ENCODE assay signal across 8 cellular contexts in the genomic region with DNA sequence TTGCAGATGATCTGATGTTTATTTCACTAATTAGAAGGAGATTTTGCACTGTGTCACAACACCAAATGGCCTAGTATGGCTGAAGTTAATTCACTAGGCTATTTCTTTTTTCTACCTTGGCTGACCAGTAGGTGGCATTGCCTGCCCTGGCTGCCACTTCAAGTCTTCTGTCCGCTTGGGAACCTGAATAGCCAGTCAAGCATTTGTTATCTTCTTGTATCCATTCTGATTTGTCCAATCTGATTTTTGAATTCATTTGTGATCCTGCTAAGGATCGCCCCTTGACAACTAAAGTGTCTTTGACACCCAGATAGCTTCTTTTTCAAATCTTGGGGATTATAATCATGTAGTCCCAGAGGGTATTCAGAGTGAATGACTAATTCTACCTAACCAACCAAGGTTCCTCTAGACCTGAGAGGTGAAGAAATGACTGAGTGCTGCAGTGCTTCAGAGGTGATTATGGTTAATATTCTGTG.
DNase-seq lines count a peak whose midpoint lies in the region; ATAC-seq and TF ChIP-seq lines count a peak whose summit lies in the region.

No MANE protein-coding gene starts in this region.

- no peaks in the 10 kb centered on the region for H3K36me3 Mint-ChIP-seq in activated B cell treated with CpG ODN at 0.5 μM for 24 hours (ENCODE audit: low read depth)

- H3K27ac Mint-ChIP-seq in activated B cell treated with CpG ODN at 0.5 μM for 24 hours: no peak overlapping the region

- H3K4me3 Mint-ChIP-seq in activated B cell treated with CpG ODN at 0.5 μM for 24 hours: no peak overlapping the region

- H3K27me3 Mint-ChIP-seq in activated B cell treated with CpG ODN at 0.5 μM for 24 hours: peaks cover 9% of the 10 kb centered on the region

- H3K4me3 ChIP-seq in neural cell (ENCODE audit: low read length): no peak overlapping the region

- peak; percentile 60 for ATAC-seq in HG03103 (IDR thresholded peaks at IDR 0.05; ENCODE audit: low read depth, unreplicated experiment)
- ATAC-seq in activated B cell treated with CpG ODN at 0.5 μM for 24 hours (ENCODE audit: low read depth): peak; percentile 67

- no peaks in the 10 kb centered on the region for H3K79me2 ChIP-seq in neural cell (replicated peaks; ENCODE audit: insufficient read depth, low read length)

- H3K27me3 ChIP-seq in neural cell (ENCODE audit: insufficient read depth, low read depth, low read length): no peaks in the 10 kb centered on the region

- no peak overlapping the region for H3K4me2 ChIP-seq in neural cell (ENCODE audit: low read length)

- CTCF ChIA-PET in activated B cell treated with CpG ODN at 0.5 μM for 24 hours (lab: Charles Lee): interaction anchor here (1.3 to 8.2 kb wide), 3 partner anchors 13 to 528 kb away, joined by 3 to 54 read pairs (median 3); no protein-coding TSS in a partner anchor

- peak; percentile 86 for TF ChIP-seq CTCF in activated B cell treated with CpG ODN at 0.5 μM for 24 hours (IDR thresholded peaks at IDR 0.05)
- TF ChIP-seq CTCF in neural cell (IDR thresholded peaks at IDR 0.05; ENCODE audit: poor library complexity, severe bottlenecking): peak; percentile 80

- H3K4me1 Mint-ChIP-seq in activated B cell treated with CpG ODN at 0.5 μM for 24 hours: peaks cover 28% of the 10 kb centered on the region

- no peaks in the 10 kb centered on the region for H3K9me3 Mint-ChIP-seq in activated B cell treated with CpG ODN at 0.5 μM for 24 hours

- no peak overlapping the region for H3K27ac ChIP-seq in neural cell (ENCODE audit: low read length)

- no peak overlapping the region for H2AFZ ChIP-seq in neural cell (ENCODE audit: low read depth, low read length)

- H3K9me2 ChIP-seq in neural cell (ENCODE audit: insufficient read depth, low read length): no peaks in the 10 kb centered on the region

- DNase-seq in DMS 273 treated with DMSO at 0.1 percent for 48 hours (lab: John Stamatoyannopoulos, UW): peak; percentile 75
- peak; percentile 15 for DNase-seq in GM19238 (ENCODE audit: insufficient read length, low spot score)
- DNase-seq in NCI-H2227 (lab: John Stamatoyannopoulos, UW; ENCODE audit: unreplicated experiment): peak; percentile 59
- DNase-seq in activated B cell treated with CpG ODN at 0.5 μM for 24 hours: no peak
- DNase-seq in fibroblast of peridontal ligament (ENCODE audit: extremely low read depth): peak; percentile 91
- no peak for DNase-seq in ecto neural progenitor cell (ENCODE audit: low spot score)

- H3K9me3 ChIP-seq in neural cell (ENCODE audit: low read length): no peaks in the 10 kb centered on the region

- H4K20me1 ChIP-seq in neural cell (ENCODE audit: insufficient read depth): no peaks in the 10 kb centered on the region

- POLR2A ChIA-PET in activated B cell treated with CpG ODN at 0.5 μM for 24 hours (lab: Charles Lee): no interaction called here

- H3F3A ChIP-seq in neural cell (ENCODE audit: insufficient read depth, low read length, poor library complexity, severe bottlenecking): no peaks in the 10 kb centered on the region

- TF ChIP-seq EP300 in neural cell (conservative IDR thresholded peaks at IDR 0.05; ENCODE audit: poor library complexity, severe bottlenecking): no peak

- no peaks in the 10 kb centered on the region for H3K36me3 ChIP-seq in neural cell (ENCODE audit: insufficient read depth, low read length)

- intact Hi-C loops in activated B cell treated with CpG ODN at 0.5 μM for 24 hours (cut with micrococcal nuclease): loop anchor here (1.0 to 5.0 kb wide), 2 partner anchors 472 to 531 kb away; no protein-coding TSS in a partner anchor

- peak; percentile 81 for TF ChIP-seq RAD21 in neural cell (conservative IDR thresholded peaks at IDR 0.05)

- no peak overlapping the region for H3K9ac ChIP-seq in neural cell (ENCODE audit: low read length)

TF ChIP-seq in neural cell, 6 proteins besides CTCF, POLR2A, EP300 and RAD21:
- TF ChIP-seq EZH2 (IDR thresholded peaks at IDR 0.05; ENCODE audit: borderline replicate concordance, insufficient read depth, low read length, poor library complexity, severe bottlenecking) (no peak), MXI1 (conservative IDR thresholded peaks at IDR 0.05; ENCODE audit: poor library complexity, severe bottlenecking) (no peak), SMC3 (conservative IDR thresholded peaks at IDR 0.05; ENCODE audit: poor library complexity) (peak; percentile 85)

Comparison
In these comparisons a context has a peak if more than half of its experiments do, and no peak if none do; other contexts are left out.
1. DNase-seq: peak in DMS 273 treated with DMSO at 0.1 percent for 48 hours (single experiment), GM19238 (single experiment), NCI-H2227 (single experiment) and fibroblast of peridontal ligament (single experiment); none in activated B cell treated with CpG ODN at 0.5 μM for 24 hours (single experiment) and ecto neural progenitor cell (single experiment).